7 cellular contexts compared by ENCODE assay signal in genomic region chr13:23621316-23621645, GRCh38. TPM values are rescaled to one million over a fixed set of nuclear protein-coding genes. Genes with fewer than 3 reads are reported as not detected.
DNase-seq lines count a peak whose midpoint lies in the region; ATAC-seq lines count a peak whose summit lies in the region.

No MANE protein-coding gene starts in this region.

- DNase-seq in epithelial cell of prostate (ENCODE audit: low read depth, low spot score): peak; percentile 87
- peak; percentile 19 for DNase-seq in pulmonary artery endothelial cell (ENCODE audit: low read depth, low spot score)
- DNase-seq in Kasumi-1 (lab: John Stamatoyannopoulos, UW): no peak

- peak overlapping the region; percentile 18 for H3K27ac ChIP-seq in epithelial cell of prostate

- peak; percentile 68 for ATAC-seq in GM18867 (IDR thresholded peaks at IDR 0.05; ENCODE audit: unreplicated experiment)
- ATAC-seq in HG03460 (IDR thresholded peaks at IDR 0.05; ENCODE audit: unreplicated experiment): peak; percentile 53
- ATAC-seq in GM19324 (IDR thresholded peaks at IDR 0.05; ENCODE audit: low FRiP score, unreplicated experiment): no peak
- ATAC-seq in HG02973 (IDR thresholded peaks at IDR 0.05; ENCODE audit: unreplicated experiment): no peak

RNA-seq across cellular contexts. Expression of gene TNFRSF19, which starts 51.1 kb away (rescaled TPM):
- total RNA-seq in pulmonary artery endothelial cell: 0.07 and 0.53 TPM in 2 replicates

Comparison
In these comparisons a context has a peak if more than half of its experiments do, and no peak if none do; other contexts are left out.
1. ATAC-seq: peak in GM18867 (single experiment) and HG03460 (single experiment); none in GM19324 (single experiment) and HG02973 (single experiment).
2. DNase-seq: peak in epithelial cell of prostate (single experiment) and pulmonary artery endothelial cell (single experiment); none in Kasumi-1 (0 of 2).